1 cellular context compared by ENCODE assay signal in the genomic region with DNA sequence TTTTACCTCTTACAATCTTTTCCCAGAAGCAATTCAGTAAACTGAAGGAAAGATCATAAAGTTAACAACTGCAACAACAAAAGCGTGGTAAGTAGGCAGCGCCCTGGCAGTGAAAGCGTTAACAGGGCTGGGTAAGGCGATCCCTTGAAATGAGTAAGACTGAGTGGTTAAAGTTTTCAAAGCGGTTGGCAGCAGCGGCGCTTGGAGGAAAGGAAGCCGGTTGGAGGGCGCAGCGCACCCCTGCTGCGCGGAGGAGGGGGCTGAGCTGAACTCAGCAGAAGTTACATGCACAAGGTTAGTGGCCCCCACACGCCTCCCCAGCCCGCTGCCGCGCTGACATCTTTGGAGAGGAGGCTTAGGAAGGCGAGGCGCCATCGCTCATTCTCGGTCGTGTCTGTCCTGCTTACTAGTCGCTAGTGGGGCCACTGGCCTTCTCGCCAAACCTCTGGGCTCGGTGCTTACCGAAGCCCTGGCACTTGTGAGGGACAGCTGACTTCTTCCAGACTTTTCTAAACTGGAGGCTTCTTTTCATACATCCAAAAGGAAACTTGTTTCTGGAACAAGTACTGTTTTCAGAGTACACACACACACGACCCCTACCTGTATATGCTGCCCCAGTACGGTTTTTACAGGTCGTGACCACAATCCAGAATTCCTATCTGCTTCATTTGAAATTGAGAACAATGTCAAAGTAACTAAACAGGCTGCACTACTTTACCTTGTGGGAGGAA.
TF ChIP-seq lines count a peak whose summit lies in the region.

A gene with protein sequence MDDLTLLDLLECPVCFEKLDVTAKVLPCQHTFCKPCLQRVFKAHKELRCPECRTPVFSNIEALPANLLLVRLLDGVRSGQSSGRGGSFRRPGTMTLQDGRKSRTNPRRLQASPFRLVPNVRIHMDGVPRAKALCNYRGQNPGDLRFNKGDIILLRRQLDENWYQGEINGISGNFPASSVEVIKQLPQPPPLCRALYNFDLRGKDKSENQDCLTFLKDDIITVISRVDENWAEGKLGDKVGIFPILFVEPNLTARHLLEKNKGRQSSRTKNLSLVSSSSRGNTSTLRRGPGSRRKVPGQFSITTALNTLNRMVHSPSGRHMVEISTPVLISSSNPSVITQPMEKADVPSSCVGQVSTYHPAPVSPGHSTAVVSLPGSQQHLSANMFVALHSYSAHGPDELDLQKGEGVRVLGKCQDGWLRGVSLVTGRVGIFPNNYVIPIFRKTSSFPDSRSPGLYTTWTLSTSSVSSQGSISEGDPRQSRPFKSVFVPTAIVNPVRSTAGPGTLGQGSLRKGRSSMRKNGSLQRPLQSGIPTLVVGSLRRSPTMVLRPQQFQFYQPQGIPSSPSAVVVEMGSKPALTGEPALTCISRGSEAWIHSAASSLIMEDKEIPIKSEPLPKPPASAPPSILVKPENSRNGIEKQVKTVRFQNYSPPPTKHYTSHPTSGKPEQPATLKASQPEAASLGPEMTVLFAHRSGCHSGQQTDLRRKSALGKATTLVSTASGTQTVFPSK (plus strand): TSS at position 178 of the 731 bp plus-strand sequence. CDS start 1,351 bp downstream, outside the sequence.

TF ChIP-seq in WTC11, 78 proteins besides CTCF, POLR2A, EP300 and RAD21 (continued from another document and continues in another):
- TF ChIP-seq, protein P1, sequence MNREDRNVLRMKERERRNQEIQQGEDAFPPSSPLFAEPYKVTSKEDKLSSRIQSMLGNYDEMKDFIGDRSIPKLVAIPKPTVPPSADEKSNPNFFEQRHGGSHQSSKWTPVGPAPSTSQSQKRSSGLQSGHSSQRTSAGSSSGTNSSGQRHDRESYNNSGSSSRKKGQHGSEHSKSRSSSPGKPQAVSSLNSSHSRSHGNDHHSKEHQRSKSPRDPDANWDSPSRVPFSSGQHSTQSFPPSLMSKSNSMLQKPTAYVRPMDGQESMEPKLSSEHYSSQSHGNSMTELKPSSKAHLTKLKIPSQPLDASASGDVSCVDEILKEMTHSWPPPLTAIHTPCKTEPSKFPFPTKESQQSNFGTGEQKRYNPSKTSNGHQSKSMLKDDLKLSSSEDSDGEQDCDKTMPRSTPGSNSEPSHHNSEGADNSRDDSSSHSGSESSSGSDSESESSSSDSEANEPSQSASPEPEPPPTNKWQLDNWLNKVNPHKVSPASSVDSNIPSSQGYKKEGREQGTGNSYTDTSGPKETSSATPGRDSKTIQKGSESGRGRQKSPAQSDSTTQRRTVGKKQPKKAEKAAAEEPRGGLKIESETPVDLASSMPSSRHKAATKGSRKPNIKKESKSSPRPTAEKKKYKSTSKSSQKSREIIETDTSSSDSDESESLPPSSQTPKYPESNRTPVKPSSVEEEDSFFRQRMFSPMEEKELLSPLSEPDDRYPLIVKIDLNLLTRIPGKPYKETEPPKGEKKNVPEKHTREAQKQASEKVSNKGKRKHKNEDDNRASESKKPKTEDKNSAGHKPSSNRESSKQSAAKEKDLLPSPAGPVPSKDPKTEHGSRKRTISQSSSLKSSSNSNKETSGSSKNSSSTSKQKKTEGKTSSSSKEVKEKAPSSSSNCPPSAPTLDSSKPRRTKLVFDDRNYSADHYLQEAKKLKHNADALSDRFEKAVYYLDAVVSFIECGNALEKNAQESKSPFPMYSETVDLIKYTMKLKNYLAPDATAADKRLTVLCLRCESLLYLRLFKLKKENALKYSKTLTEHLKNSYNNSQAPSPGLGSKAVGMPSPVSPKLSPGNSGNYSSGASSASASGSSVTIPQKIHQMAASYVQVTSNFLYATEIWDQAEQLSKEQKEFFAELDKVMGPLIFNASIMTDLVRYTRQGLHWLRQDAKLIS (CRISPR knock-in tag; IDR thresholded peaks at IDR 0.05; ENCODE audit: borderline replicate concordance): peak; percentile 88; the same call in 1 of the 2 replicates
- TF ChIP-seq EMX1 (CRISPR knock-in tag; IDR thresholded peaks at IDR 0.05): no peak
- TF ChIP-seq, protein P2, sequence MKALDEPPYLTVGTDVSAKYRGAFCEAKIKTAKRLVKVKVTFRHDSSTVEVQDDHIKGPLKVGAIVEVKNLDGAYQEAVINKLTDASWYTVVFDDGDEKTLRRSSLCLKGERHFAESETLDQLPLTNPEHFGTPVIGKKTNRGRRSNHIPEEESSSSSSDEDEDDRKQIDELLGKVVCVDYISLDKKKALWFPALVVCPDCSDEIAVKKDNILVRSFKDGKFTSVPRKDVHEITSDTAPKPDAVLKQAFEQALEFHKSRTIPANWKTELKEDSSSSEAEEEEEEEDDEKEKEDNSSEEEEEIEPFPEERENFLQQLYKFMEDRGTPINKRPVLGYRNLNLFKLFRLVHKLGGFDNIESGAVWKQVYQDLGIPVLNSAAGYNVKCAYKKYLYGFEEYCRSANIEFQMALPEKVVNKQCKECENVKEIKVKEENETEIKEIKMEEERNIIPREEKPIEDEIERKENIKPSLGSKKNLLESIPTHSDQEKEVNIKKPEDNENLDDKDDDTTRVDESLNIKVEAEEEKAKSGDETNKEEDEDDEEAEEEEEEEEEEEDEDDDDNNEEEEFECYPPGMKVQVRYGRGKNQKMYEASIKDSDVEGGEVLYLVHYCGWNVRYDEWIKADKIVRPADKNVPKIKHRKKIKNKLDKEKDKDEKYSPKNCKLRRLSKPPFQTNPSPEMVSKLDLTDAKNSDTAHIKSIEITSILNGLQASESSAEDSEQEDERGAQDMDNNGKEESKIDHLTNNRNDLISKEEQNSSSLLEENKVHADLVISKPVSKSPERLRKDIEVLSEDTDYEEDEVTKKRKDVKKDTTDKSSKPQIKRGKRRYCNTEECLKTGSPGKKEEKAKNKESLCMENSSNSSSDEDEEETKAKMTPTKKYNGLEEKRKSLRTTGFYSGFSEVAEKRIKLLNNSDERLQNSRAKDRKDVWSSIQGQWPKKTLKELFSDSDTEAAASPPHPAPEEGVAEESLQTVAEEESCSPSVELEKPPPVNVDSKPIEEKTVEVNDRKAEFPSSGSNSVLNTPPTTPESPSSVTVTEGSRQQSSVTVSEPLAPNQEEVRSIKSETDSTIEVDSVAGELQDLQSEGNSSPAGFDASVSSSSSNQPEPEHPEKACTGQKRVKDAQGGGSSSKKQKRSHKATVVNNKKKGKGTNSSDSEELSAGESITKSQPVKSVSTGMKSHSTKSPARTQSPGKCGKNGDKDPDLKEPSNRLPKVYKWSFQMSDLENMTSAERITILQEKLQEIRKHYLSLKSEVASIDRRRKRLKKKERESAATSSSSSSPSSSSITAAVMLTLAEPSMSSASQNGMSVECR (CRISPR knock-in tag; IDR thresholded peaks at IDR 0.05; ENCODE audit: borderline replicate concordance): no peak
- TF ChIP-seq NFE2L1 (CRISPR knock-in tag; IDR thresholded peaks at IDR 0.05): no peak
- TF ChIP-seq JUN (CRISPR knock-in tag; IDR thresholded peaks at IDR 0.05): no peak
- no peak for TF ChIP-seq IRF2 (CRISPR knock-in tag; IDR thresholded peaks at IDR 0.05; ENCODE audit: borderline replicate concordance, low read depth)
- TF ChIP-seq ETV6 (CRISPR knock-in tag; IDR thresholded peaks at IDR 0.05): peak; percentile 79; the same call in 1 of the 2 replicates
- TF ChIP-seq, protein P3, sequence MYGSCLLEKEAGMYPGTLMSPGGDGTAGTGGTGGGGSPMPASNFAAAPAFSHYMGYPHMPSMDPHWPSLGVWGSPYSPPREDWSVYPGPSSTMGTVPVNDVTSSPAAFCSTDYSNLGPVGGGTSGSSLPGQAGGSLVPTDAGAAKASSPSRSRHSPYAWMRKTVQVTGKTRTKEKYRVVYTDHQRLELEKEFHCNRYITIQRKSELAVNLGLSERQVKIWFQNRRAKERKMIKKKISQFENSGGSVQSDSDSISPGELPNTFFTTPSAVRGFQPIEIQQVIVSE (CRISPR knock-in tag; IDR thresholded peaks at IDR 0.05; ENCODE audit: borderline replicate concordance): no peak
- peak; percentile 43; the same call in 1 of the 2 replicates for TF ChIP-seq CREM (CRISPR knock-in tag; IDR thresholded peaks at IDR 0.05)
- no peak for TF ChIP-seq ZNF423 (CRISPR knock-in tag; IDR thresholded peaks at IDR 0.05)
- no peak for TF ChIP-seq ZNF396 (CRISPR knock-in tag; IDR thresholded peaks at IDR 0.05; ENCODE audit: borderline replicate concordance)
- no peak for TF ChIP-seq NR3C1 (CRISPR knock-in tag; conservative IDR thresholded peaks at IDR 0.05; ENCODE audit: low read depth)
- TF ChIP-seq, protein P4, sequence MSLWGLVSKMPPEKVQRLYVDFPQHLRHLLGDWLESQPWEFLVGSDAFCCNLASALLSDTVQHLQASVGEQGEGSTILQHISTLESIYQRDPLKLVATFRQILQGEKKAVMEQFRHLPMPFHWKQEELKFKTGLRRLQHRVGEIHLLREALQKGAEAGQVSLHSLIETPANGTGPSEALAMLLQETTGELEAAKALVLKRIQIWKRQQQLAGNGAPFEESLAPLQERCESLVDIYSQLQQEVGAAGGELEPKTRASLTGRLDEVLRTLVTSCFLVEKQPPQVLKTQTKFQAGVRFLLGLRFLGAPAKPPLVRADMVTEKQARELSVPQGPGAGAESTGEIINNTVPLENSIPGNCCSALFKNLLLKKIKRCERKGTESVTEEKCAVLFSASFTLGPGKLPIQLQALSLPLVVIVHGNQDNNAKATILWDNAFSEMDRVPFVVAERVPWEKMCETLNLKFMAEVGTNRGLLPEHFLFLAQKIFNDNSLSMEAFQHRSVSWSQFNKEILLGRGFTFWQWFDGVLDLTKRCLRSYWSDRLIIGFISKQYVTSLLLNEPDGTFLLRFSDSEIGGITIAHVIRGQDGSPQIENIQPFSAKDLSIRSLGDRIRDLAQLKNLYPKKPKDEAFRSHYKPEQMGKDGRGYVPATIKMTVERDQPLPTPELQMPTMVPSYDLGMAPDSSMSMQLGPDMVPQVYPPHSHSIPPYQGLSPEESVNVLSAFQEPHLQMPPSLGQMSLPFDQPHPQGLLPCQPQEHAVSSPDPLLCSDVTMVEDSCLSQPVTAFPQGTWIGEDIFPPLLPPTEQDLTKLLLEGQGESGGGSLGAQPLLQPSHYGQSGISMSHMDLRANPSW (CRISPR knock-in tag; conservative IDR thresholded peaks at IDR 0.05; ENCODE audit: low read depth): no peak
- TF ChIP-seq ZBTB21 (CRISPR knock-in tag; IDR thresholded peaks at IDR 0.05; ENCODE audit: borderline replicate concordance): 0 out of 2 replicates have a peak, but pooled peaks have one; percentile 72
- TF ChIP-seq, protein P5, sequence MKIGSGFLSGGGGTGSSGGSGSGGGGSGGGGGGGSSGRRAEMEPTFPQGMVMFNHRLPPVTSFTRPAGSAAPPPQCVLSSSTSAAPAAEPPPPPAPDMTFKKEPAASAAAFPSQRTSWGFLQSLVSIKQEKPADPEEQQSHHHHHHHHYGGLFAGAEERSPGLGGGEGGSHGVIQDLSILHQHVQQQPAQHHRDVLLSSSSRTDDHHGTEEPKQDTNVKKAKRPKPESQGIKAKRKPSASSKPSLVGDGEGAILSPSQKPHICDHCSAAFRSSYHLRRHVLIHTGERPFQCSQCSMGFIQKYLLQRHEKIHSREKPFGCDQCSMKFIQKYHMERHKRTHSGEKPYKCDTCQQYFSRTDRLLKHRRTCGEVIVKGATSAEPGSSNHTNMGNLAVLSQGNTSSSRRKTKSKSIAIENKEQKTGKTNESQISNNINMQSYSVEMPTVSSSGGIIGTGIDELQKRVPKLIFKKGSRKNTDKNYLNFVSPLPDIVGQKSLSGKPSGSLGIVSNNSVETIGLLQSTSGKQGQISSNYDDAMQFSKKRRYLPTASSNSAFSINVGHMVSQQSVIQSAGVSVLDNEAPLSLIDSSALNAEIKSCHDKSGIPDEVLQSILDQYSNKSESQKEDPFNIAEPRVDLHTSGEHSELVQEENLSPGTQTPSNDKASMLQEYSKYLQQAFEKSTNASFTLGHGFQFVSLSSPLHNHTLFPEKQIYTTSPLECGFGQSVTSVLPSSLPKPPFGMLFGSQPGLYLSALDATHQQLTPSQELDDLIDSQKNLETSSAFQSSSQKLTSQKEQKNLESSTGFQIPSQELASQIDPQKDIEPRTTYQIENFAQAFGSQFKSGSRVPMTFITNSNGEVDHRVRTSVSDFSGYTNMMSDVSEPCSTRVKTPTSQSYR (CRISPR knock-in tag; IDR thresholded peaks at IDR 0.05): no peak
- TF ChIP-seq, protein P6, sequence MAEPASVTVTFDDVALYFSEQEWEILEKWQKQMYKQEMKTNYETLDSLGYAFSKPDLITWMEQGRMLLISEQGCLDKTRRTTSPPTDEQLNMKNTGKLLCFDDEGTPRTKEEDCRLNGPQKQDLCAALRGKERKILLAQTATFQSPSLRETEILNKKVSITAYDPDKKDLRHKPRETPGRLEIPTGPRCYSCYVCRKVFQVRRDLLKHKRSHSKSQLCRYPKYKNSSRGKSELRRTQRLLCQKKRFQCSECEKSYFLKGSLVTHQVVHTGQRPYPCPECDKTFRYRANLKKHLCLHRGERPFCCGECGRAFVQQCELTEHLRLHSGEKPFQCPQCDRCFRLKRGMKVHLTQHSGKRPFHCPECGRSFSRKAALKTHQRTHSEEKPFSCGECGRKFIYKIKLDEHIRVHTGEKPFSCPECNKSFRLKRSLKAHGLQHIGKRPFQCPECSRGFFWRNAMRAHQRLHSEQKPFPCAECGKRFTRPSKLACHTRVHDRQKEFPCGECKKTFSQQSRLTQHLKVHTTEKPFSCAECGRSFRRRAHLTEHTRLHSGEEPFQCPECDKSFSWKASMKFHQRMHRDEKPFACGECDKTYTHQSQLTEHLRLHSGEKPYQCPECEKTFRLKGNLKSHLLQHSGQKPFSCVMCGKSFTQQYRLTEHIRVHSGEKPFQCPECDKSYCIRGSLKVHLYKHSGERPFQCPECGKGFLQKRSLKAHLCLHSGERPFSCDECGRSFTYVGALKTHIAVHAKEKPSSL (CRISPR knock-in tag; conservative IDR thresholded peaks at IDR 0.05): no peak
- no peak for TF ChIP-seq NR2C2 (CRISPR knock-in tag; IDR thresholded peaks at IDR 0.05)
- TF ChIP-seq ATF1 (CRISPR knock-in tag; IDR thresholded peaks at IDR 0.05): no peak
- peak; percentile 81; the same call in 1 of the 2 replicates for TF ChIP-seq FOXK1 (CRISPR knock-in tag; IDR thresholded peaks at IDR 0.05)
- no peak for TF ChIP-seq NFATC4 (CRISPR knock-in tag; IDR thresholded peaks at IDR 0.05)
- no peak for TF ChIP-seq ZNF232 (CRISPR knock-in tag; IDR thresholded peaks at IDR 0.05)
- peak; percentile 30; the same call in 1 of the 2 replicates for TF ChIP-seq ZNF317 (CRISPR knock-in tag; IDR thresholded peaks at IDR 0.05; ENCODE audit: borderline replicate concordance, low read depth)
- no peak for TF ChIP-seq ZNF671 (CRISPR knock-in tag; IDR thresholded peaks at IDR 0.05)
- TF ChIP-seq, protein P7, sequence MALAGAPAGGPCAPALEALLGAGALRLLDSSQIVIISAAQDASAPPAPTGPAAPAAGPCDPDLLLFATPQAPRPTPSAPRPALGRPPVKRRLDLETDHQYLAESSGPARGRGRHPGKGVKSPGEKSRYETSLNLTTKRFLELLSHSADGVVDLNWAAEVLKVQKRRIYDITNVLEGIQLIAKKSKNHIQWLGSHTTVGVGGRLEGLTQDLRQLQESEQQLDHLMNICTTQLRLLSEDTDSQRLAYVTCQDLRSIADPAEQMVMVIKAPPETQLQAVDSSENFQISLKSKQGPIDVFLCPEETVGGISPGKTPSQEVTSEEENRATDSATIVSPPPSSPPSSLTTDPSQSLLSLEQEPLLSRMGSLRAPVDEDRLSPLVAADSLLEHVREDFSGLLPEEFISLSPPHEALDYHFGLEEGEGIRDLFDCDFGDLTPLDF (CRISPR knock-in tag; IDR thresholded peaks at IDR 0.05): no peak
